Comparison of ENCODE assay signal across 1 cellular context in the genomic region with DNA sequence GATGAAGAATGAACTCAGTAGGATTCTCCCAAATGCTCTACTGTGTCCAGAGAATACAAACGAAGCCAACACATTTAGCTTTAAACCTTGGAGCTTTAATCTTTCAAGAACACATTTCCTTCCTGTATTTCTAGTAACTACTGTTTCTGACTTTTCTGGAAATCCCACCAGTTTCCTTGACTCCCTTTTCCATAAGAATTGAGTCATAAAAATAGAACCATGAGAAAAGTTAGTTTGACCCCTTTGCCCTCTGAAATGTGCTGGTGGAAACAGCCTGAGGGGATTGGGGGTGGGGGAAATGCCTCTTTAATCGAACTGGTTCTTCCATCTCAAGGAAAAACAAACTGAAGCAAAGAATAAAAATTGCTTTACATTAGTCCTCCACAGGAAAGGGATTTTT.
TF ChIP-seq lines count a peak whose summit lies in the region.

No MANE protein-coding gene starts in this region.

TF ChIP-seq in H1, 55 proteins besides CTCF, POLR2A, EP300 and RAD21:
- TF ChIP-seq CBX8 (IDR thresholded peaks at IDR 0.05; ENCODE audit: borderline replicate concordance, low read depth, low read length) (no peak), SIX5 (IDR thresholded peaks at IDR 0.05; ENCODE audit: low read depth, low read length) (no peak), RXRA (IDR thresholded peaks at IDR 0.05; ENCODE audit: insufficient read depth, low read depth, low read length) (no peak), HDAC6 (IDR thresholded peaks at IDR 0.05; ENCODE audit: low read depth, low read length) (no peak), NRF1 (IDR thresholded peaks at IDR 0.05; ENCODE audit: low read depth, low read length) (no peak), EZH2 (IDR thresholded peaks at IDR 0.05; ENCODE audit: low read depth, low read length, severe bottlenecking) (no peak), GABPA (IDR thresholded peaks at IDR 0.05; ENCODE audit: borderline replicate concordance, insufficient read depth, low read length) (no peak), ZNF274 (IDR thresholded peaks at IDR 0.05; ENCODE audit: borderline replicate concordance, extremely low read depth, low read length) (no peak), GTF2F1 (IDR thresholded peaks at IDR 0.05; ENCODE audit: borderline replicate concordance, low read depth, low read length) (no peak), FOSL1 (IDR thresholded peaks at IDR 0.05; ENCODE audit: insufficient read depth, low read depth, low read length) (no peak), KDM5A (IDR thresholded peaks at IDR 0.05; ENCODE audit: low read length) (no peak), SP4 (IDR thresholded peaks at IDR 0.05; ENCODE audit: low read length) (no peak)
